In genomic region chr2:29382486-29382885, GRCh38 we compare ENCODE assay signal across 23 cellular contexts.
"Had no signal": no experiment of that assay in that cellular context is flagged by ENCODE, and none has a peak within 500 bp of the region (broad histone marks: within the 10 kb centered on the region; RNA-seq: fewer than 3 reads in every experiment).

No MANE protein-coding gene starts in this region.

- H3K27me3 ChIP-seq: gastrocnemius medialis, left lung, neural progenitor cell, testis had no signal

- H3K4me1 ChIP-seq: gastrocnemius medialis, left lung, neural progenitor cell, parathyroid adenoma, testis, tibial artery had no signal

- H3K4me1 Mint-ChIP-seq: naive thymus-derived CD4-positive, alpha-beta T cell; neural progenitor cell; stimulated activated effector memory CD8-positive, alpha-beta T cell treated with anti-CD3 and anti-CD28 coated beads, Interleukin-12 subunit alpha, Interleukin-12 subunit beta, amount 100 ng/mL, for 72 hours had no signal

- H3K79me2 ChIP-seq: parathyroid adenoma had no signal

- H3K9ac ChIP-seq: neural progenitor cell, parathyroid adenoma had no signal

- H3K4me3 Mint-ChIP-seq: naive thymus-derived CD4-positive, alpha-beta T cell; nephron; neural progenitor cell; stimulated activated effector memory CD8-positive, alpha-beta T cell treated with anti-CD3 and anti-CD28 coated beads, Interleukin-12 subunit alpha, Interleukin-12 subunit beta, amount 100 ng/mL, for 72 hours; type B pancreatic cell had no signal

- H3K9me3 ChIP-seq: gastrocnemius medialis, left lung, testis, tibial artery had no signal

- H3K36me3 Mint-ChIP-seq: naive thymus-derived CD4-positive, alpha-beta T cell; neural progenitor cell; stimulated activated effector memory CD8-positive, alpha-beta T cell treated with anti-CD3 and anti-CD28 coated beads, Interleukin-12 subunit alpha, Interleukin-12 subunit beta, amount 100 ng/mL, for 72 hours had no signal

- ATAC-seq: gastrocnemius medialis; left cardiac atrium; left lung; naive thymus-derived CD4-positive, alpha-beta T cell; sciatic nerve; stimulated activated effector memory CD8-positive, alpha-beta T cell treated with anti-CD3 and anti-CD28 coated beads, Interleukin-12 subunit alpha, Interleukin-12 subunit beta, amount 100 ng/mL, for 72 hours; stimulated activated naive CD8-positive, alpha-beta T cell treated with anti-CD3 and anti-CD28 coated beads, Interleukin-15, Interleukin-2, amounts not matched to agents 100 U/mL and 50 U/mL, for 24 hours had no signal

- H3K9me3 Mint-ChIP-seq: naive thymus-derived CD4-positive, alpha-beta T cell; nephron; neural progenitor cell; stimulated activated effector memory CD8-positive, alpha-beta T cell treated with anti-CD3 and anti-CD28 coated beads, Interleukin-12 subunit alpha, Interleukin-12 subunit beta, amount 100 ng/mL, for 72 hours; type B pancreatic cell had no signal

- H3K27ac ChIP-seq: coronary artery, gastrocnemius medialis, left lung, neural progenitor cell, parathyroid adenoma, testis, tibial artery had no signal

- H3K4me2 ChIP-seq: neural progenitor cell had no signal

- H3K4me3 ChIP-seq: coronary artery, gastrocnemius medialis, left lung, neural progenitor cell, testis, tibial artery had no signal

- DNase-seq: effector CD4-positive, alpha-beta T cell; foreskin fibroblast; gastrocnemius medialis; head of caudate nucleus; left cardiac atrium; left lung; mesendoderm; midbrain; naive thymus-derived CD4-positive, alpha-beta T cell; stimulated activated CD4-positive, alpha-beta T cell treated with anti-CD3 and anti-CD28 coated beads, Interleukin-2, amount 100 ng/mL, for 24 hours; stimulated activated CD4-positive, alpha-beta T cell treated with anti-CD3 and anti-CD28 coated beads, Interleukin-4, amount 100 ng/mL, for 24 hours; stimulated activated naive CD8-positive, alpha-beta T cell treated with anti-CD3 and anti-CD28 coated beads, Interleukin-15, Interleukin-2, amounts not matched to agents 100 U/mL and 50 U/mL, for 24 hours; substantia nigra; testis; tibial artery had no signal

- H3K27ac Mint-ChIP-seq: naive thymus-derived CD4-positive, alpha-beta T cell; neural progenitor cell; progenitor cell of endocrine pancreas; stimulated activated effector memory CD8-positive, alpha-beta T cell treated with anti-CD3 and anti-CD28 coated beads, Interleukin-12 subunit alpha, Interleukin-12 subunit beta, amount 100 ng/mL, for 72 hours; type B pancreatic cell had no signal

- H2AFZ ChIP-seq: neural progenitor cell, parathyroid adenoma had no signal

- H3K36me3 ChIP-seq: gastrocnemius medialis, left lung, neural progenitor cell, tibial artery had no signal
